Comparison of ENCODE assay signal across 29 cellular contexts in the genomic region with DNA sequence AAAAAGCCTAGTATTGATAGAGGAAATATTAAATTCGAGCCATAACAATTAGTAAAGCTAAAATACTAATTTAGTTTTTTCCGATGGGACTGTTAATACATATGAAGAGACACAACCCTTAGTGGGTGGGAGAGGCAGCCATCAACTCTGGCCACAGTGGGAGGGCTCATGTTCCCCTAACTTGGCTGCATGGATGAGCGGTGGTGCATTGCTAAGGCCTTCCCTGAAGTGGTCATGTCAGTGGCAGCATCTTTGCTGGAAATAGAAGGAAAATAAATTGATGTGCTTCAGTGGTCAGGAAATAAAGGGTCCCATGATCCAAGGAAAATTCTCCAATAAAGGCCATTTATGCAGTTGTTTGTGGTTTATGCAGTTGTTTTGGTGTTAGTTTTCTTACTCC. TPM values are rescaled to one million over a fixed set of nuclear protein-coding genes. Genes with fewer than 3 reads are reported as not detected.
"Had no signal": no experiment of that assay in that cellular context is flagged by ENCODE, and none has a peak within 500 bp of the region (broad histone marks: within the 10 kb centered on the region; RNA-seq: fewer than 3 reads in every experiment).

No MANE protein-coding gene starts in this region.

- H3K4me3 ChIP-seq: lower lobe of right lung, pancreas, psoas muscle, stomach, suprapubic skin, transverse colon, uterus had no signal

- H3K4me3 Mint-ChIP-seq: activated CD4-positive, alpha-beta memory T cell treated with anti-CD3 and anti-CD28 coated beads for 36 hours; activated T-cell treated with anti-CD3 and anti-CD28 coated beads, Interleukin-2, amount 50 U/mL, for 72 hours; brain; dendritic cell treated with granulocyte-macrophage colony-stimulating factor and Interleukin-4, amounts not matched to agents 40 ng/mL and 50 ng/mL, for 4 days; naive thymus-derived CD8-positive, alpha-beta T cell; stimulated activated memory B cell treated with anti-CD40 and anti-IgM and Interleukin-4, amounts not matched to agents 10 μg/mL and 1 μg/mL and 100 μg/mL, for 72 hours had no signal

- ATAC-seq: activated T-cell treated with anti-CD3 and anti-CD28 coated beads, Interleukin-2, amount 50 U/mL, for 72 hours; esophagus mucosa; lower lobe of right lung; naive thymus-derived CD8-positive, alpha-beta T cell; pancreas; psoas muscle; stimulated activated memory B cell treated with anti-CD40 and anti-IgM and Interleukin-4, amounts not matched to agents 10 μg/mL and 1 μg/mL and 100 μg/mL, for 72 hours had no signal

- H3K27me3 ChIP-seq: neutrophil, pancreas, stomach, suprapubic skin, transverse colon, uterus had no signal

- H3K9me3 Mint-ChIP-seq: activated CD4-positive, alpha-beta memory T cell treated with anti-CD3 and anti-CD28 coated beads for 36 hours; activated T-cell treated with anti-CD3 and anti-CD28 coated beads, Interleukin-2, amount 50 U/mL, for 72 hours; brain; dendritic cell treated with granulocyte-macrophage colony-stimulating factor and Interleukin-4, amounts not matched to agents 40 ng/mL and 50 ng/mL, for 4 days; naive thymus-derived CD8-positive, alpha-beta T cell; stimulated activated memory B cell treated with anti-CD40 and anti-IgM and Interleukin-4, amounts not matched to agents 10 μg/mL and 1 μg/mL and 100 μg/mL, for 72 hours had no signal

- H3K27ac Mint-ChIP-seq: activated CD4-positive, alpha-beta memory T cell treated with anti-CD3 and anti-CD28 coated beads for 36 hours; brain; dendritic cell treated with granulocyte-macrophage colony-stimulating factor and Interleukin-4, amounts not matched to agents 40 ng/mL and 50 ng/mL, for 4 days; stimulated activated memory B cell treated with anti-CD40 and anti-IgM and Interleukin-4, amounts not matched to agents 10 μg/mL and 1 μg/mL and 100 μg/mL, for 72 hours had no signal

- H3K27ac ChIP-seq: lower lobe of right lung, neutrophil, pancreas, psoas muscle, suprapubic skin, transverse colon had no signal

- H3K27me3 Mint-ChIP-seq: activated CD4-positive, alpha-beta memory T cell treated with anti-CD3 and anti-CD28 coated beads for 36 hours; brain; dendritic cell treated with granulocyte-macrophage colony-stimulating factor and Interleukin-4, amounts not matched to agents 40 ng/mL and 50 ng/mL, for 4 days; naive thymus-derived CD8-positive, alpha-beta T cell; stimulated activated memory B cell treated with anti-CD40 and anti-IgM and Interleukin-4, amounts not matched to agents 10 μg/mL and 1 μg/mL and 100 μg/mL, for 72 hours had no signal

- DNase-seq: activated CD4-positive, alpha-beta memory T cell treated with anti-CD3 and anti-CD28 coated beads for 36 hours; activated CD4-positive, alpha-beta T cell treated with anti-CD3 and anti-CD28 coated beads for 48 hours; activated CD4-positive, CD25-positive, alpha-beta regulatory T cell; activated effector memory CD4-positive, alpha-beta T cell treated with anti-CD3 and anti-CD28 coated beads, Interleukin-2, amount 50 U/mL, for 16 hours; activated naive CD4-positive, alpha-beta T cell treated with anti-CD3 and anti-CD28 coated beads, Interleukin-2, amount 50 U/mL, for 16 hours; activated T-cell treated with anti-CD3 and anti-CD28 coated beads, Interleukin-2, amount 50 U/mL, for 72 hours; anterior cingulate cortex; effector CD4-positive, alpha-beta T cell; foreskin melanocyte; glutamatergic neuron; hippocampal formation; lower lobe of right lung; naive thymus-derived CD8-positive, alpha-beta T cell; pancreas; psoas muscle; right cardiac atrium; stimulated activated CD4-positive, alpha-beta T cell treated with anti-CD3 and anti-CD28 coated beads, Interleukin-1b, Interleukin-23, amount 100 ng/mL, for 48 hours; stomach; T1000; transverse colon; uterus had no signal

- H3K4me1 Mint-ChIP-seq: brain; stimulated activated memory B cell treated with anti-CD40 and anti-IgM and Interleukin-4, amounts not matched to agents 10 μg/mL and 1 μg/mL and 100 μg/mL, for 72 hours had no signal

- H3K9me3 ChIP-seq: lower lobe of right lung, neutrophil, pancreas, psoas muscle, stomach, suprapubic skin, transverse colon, uterus had no signal

- H3K36me3 ChIP-seq: suprapubic skin, uterus had no signal

- H3K4me1 ChIP-seq: lower lobe of right lung, pancreas, psoas muscle, suprapubic skin, transverse colon, uterus had no signal

- H3K36me3 Mint-ChIP-seq: brain; stimulated activated memory B cell treated with anti-CD40 and anti-IgM and Interleukin-4, amounts not matched to agents 10 μg/mL and 1 μg/mL and 100 μg/mL, for 72 hours had no signal

- FAIRE-seq: endometrium, pancreas had no signal

RNA-seq across cellular contexts. Expression of a gene that starts 33.9 kb away (rescaled TPM):
- total RNA-seq: activated CD4-positive, alpha-beta memory T cell treated with anti-CD3 and anti-CD28 coated beads for 36 hours; activated T-cell treated with anti-CD3 and anti-CD28 coated beads, Interleukin-2, amount 50 U/mL, for 72 hours; lower lobe of right lung; naive thymus-derived CD8-positive, alpha-beta T cell; psoas muscle; T-helper 1 cell treated with Interleukin-12 subunit alpha and Interleukin-12 subunit beta and Interleukin-4 antibody, amounts not matched to agents 30 ng/mL and 1 ng/mL, for 36 hours had no signal
- polyA plus RNA-seq: psoas muscle had no signal
